ENCODE assay signal across 17 cellular contexts in the genomic region with DNA sequence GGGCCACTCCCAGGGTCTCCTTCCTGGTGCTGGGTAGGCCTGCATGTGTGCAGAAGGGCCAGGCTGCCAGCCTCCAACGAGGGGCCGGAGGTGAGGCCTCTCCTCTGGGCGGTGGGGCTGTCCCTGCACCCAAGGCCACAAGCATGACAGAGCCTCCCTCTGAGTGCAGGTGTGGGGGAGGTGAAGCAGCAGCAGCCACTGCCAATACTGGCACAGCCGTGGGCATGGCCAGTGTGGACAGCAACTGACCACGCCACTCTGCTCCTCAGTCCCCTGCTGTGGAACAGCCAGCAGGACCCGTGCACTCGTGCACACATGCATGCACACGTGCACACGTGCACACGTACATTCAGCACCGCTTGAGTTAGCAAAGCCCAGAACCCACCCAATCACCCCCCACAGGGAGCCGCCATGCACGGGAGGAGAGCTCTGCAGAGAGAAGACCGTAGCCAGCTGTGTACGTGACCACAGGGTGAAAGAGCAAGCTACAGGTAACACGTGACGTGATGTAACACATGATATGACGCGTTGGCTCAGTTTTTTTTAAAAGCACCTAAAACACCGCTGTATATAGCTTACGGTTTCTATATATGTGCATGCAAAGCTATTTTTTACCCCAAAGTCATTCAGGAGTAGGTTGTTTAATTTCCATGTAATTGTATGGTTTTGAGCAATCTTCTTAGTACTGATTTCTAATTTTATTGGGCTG. TPM values are rescaled to one million over a fixed set of nuclear protein-coding genes. Genes with fewer than 3 reads are reported as not detected.
DNase-seq lines count a peak whose midpoint lies in the region; ATAC-seq and TF ChIP-seq lines count a peak whose summit lies in the region.
"Had no signal": no experiment of that assay in that cellular context is flagged by ENCODE, and none has a peak within 500 bp of the region (broad histone marks: within the 10 kb centered on the region; RNA-seq: fewer than 3 reads in every experiment).

No MANE protein-coding gene starts in this region.

- H3K9me3 Mint-ChIP-seq in glutamatergic neuron (ENCODE audit: unreplicated experiment), result peaks cover 10% of the 10 kb centered on the region
- H3K9me3 Mint-ChIP-seq: CD4-positive, alpha-beta memory T cell had no signal

- peaks cover 6% of the 10 kb centered on the region for H3K27me3 Mint-ChIP-seq in glutamatergic neuron (ENCODE audit: unreplicated experiment)

- DNase-seq in NB4 (ENCODE audit: low read depth), result peak; percentile 44
- DNase-seq in glutamatergic neuron, result no peak
- peak; percentile 37 for DNase-seq in retina
- DNase-seq in NCI-H2081 treated with DMSO at 0.1 percent for 48 hours (lab: John Stamatoyannopoulos, UW), result no peak
- DNase-seq in HK-2 (ENCODE audit: unreplicated experiment), result no peak
- DNase-seq: Calu3; CD4-positive, alpha-beta memory T cell; DMS79; NCI-H1417 treated with DMSO at 0.1 percent for 48 hours; NCI-H2029; NCI-H446 treated with DMSO at 0.1 percent for 48 hours; NK-92 treated with Interleukin-12 subunit alpha and Interleukin-12 subunit beta, amount 100 ng/mL, for 24 hours had no signal

- ATAC-seq in GM21529 (IDR thresholded peaks at IDR 0.05; ENCODE audit: unreplicated experiment), result no peak

- H3K27ac Mint-ChIP-seq in glutamatergic neuron (ENCODE audit: unreplicated experiment), result no peak overlapping the region
- H3K27ac Mint-ChIP-seq: CD4-positive, alpha-beta memory T cell had no signal

- H3K4me3 ChIP-seq in BLaER1 treated with 17β-estradiol and CSF1 and Interleukin-3, amounts not matched to agents 10 nM and 100 nM, result 0 out of 20 replicates have a peak overlapping the region, but pooled peaks of 1 of the 10 experiments have one; percentile 15
- H3K4me3 ChIP-seq in NB4 (ENCODE audit: low read depth, low read length), result no peak overlapping the region
- H3K4me3 ChIP-seq: HAP-1, SJSA1 had no signal

- TF ChIP-seq CTCF in NB4 (IDR thresholded peaks at IDR 0.05; ENCODE audit: low read depth, low read length), result no peak
- no peak for TF ChIP-seq CTCF in glutamatergic neuron (IDR thresholded peaks at IDR 0.05; ENCODE audit: partially characterized antibody, unreplicated experiment)

- no peaks in the 10 kb centered on the region for H3K9me3 ChIP-seq in BLaER1 treated with 17β-estradiol and CSF1 and Interleukin-3, amounts not matched to agents 10 nM and 100 nM (replicated peaks in 1 of 11)
- H3K9me3 ChIP-seq: HAP-1, SJSA1 had no signal

- H3K27ac ChIP-seq in BLaER1 treated with 17β-estradiol and CSF1 and Interleukin-3, amounts not matched to agents 10 nM and 100 nM, result peak overlapping the region in 2 of 11 experiments; percentile 2 to 8; a peak in 3 of 22 replicates
- H3K27ac ChIP-seq: SJSA1 had no signal

- peaks cover 0 to 38% (median 0%) of the 10 kb centered on the region in 11 experiments; a peak in 6 of 22 replicates for H3K27me3 ChIP-seq in BLaER1 treated with 17β-estradiol and CSF1 and Interleukin-3, amounts not matched to agents 10 nM and 100 nM

- H3K4me2 ChIP-seq in BLaER1 treated with 17β-estradiol and CSF1 and Interleukin-3, amounts not matched to agents 10 nM and 100 nM, result peak overlapping the region; percentile 16 to 94 (median 83)

- peaks cover 27 to 69% (median 61%) of the 10 kb centered on the region in 10 experiments for H3K4me1 ChIP-seq in BLaER1 treated with 17β-estradiol and CSF1 and Interleukin-3, amounts not matched to agents 10 nM and 100 nM
- H3K4me1 ChIP-seq: HAP-1, SJSA1 had no signal

- H3K36me3 Mint-ChIP-seq in glutamatergic neuron (ENCODE audit: unreplicated experiment), result no peaks in the 10 kb centered on the region
- H3K36me3 Mint-ChIP-seq: CD4-positive, alpha-beta memory T cell had no signal

- H3K4me1 Mint-ChIP-seq in glutamatergic neuron (ENCODE audit: low read depth, unreplicated experiment), result peaks cover 22% of the 10 kb centered on the region
- H3K4me1 Mint-ChIP-seq: CD4-positive, alpha-beta memory T cell had no signal

- peaks cover 0 to 31% (median 21%) of the 10 kb centered on the region in 11 experiments; a peak in 14 of 22 replicates for H4K20me1 ChIP-seq in BLaER1 treated with 17β-estradiol and CSF1 and Interleukin-3, amounts not matched to agents 10 nM and 100 nM

- peak overlapping the region in 4 of 11 experiments; percentile 17 to 28 (median 24); a peak in 5 of 22 replicates for H3K9ac ChIP-seq in BLaER1 treated with 17β-estradiol and CSF1 and Interleukin-3, amounts not matched to agents 10 nM and 100 nM

- TF ChIP-seq POLR2A in NB4 (IDR thresholded peaks at IDR 0.05; ENCODE audit: extremely low read depth, insufficient read length), result no peak

- peak overlapping the region; percentile 15 for H3K4me3 Mint-ChIP-seq in glutamatergic neuron (ENCODE audit: unreplicated experiment)
- H3K4me3 Mint-ChIP-seq: CD4-positive, alpha-beta memory T cell had no signal

- H3K36me3 ChIP-seq in BLaER1 treated with 17β-estradiol and CSF1 and Interleukin-3, amounts not matched to agents 10 nM and 100 nM, result peaks cover 0 to 16% (median 3%) of the 10 kb centered on the region in 11 experiments; a peak in 9 of 22 replicates
- H3K36me3 ChIP-seq: HAP-1, SJSA1 had no signal

RNA-seq across cellular contexts. Expression of gene PAPOLB, which starts 23.1 kb away (rescaled TPM):
- 1.2 TPM for total RNA-seq in glutamatergic neuron (ENCODE audit: unreplicated experiment)
- total RNA-seq: CD4-positive, alpha-beta memory T cell; HT-29; SJSA1 had no signal

RNA-seq across cellular contexts. Expression of gene RADIL, which starts 44.7 kb away (rescaled TPM):
- total RNA-seq in glutamatergic neuron (ENCODE audit: unreplicated experiment), result 31.3 TPM
- total RNA-seq: CD4-positive, alpha-beta memory T cell; HT-29 had no signal

Comparison
In these comparisons a context has a peak if more than half of its experiments do, and no peak if none do; other contexts are left out.
1. DNase-seq: peak in NB4 (single experiment) and retina (single experiment); none in glutamatergic neuron (single experiment), NCI-H2081 treated with DMSO at 0.1 percent for 48 hours (single experiment) and HK-2 (single experiment).